8 cellular contexts compared by ENCODE assay signal in the genomic region with DNA sequence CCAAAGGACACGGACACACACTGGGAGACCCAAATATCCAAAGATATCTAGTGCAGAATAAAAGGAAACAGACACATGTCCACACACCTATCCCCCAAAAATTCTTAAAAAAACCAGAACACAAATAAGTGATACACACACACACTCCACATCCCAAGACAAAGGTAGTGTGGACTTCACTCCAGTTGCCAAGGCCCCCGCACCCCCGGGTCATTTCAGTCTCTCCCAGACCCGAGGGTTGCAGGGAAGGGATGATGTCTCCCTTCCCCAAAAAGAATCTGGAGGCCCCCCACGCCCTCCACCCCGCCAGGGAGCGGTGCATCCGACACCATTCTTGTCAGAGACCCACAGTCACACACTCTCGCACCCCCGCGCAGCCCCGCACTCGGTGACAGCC. TPM values are rescaled to one million over a fixed set of nuclear protein-coding genes. Genes with fewer than 3 reads are reported as not detected.
DNase-seq lines count a peak whose midpoint lies in the region; ATAC-seq, FAIRE-seq and TF ChIP-seq lines count a peak whose summit lies in the region.

No MANE protein-coding gene starts in this region.

- intact Hi-C loops in HCT116 (cut with micrococcal nuclease) (loop anchor here (1.0 kb wide), 1 partner anchor 321 kb away; no protein-coding TSS in a partner anchor), GM12878 (cut with micrococcal nuclease; ENCODE audit: unreplicated experiment) (no loop called here)

- TF ChIP-seq CTCF in HCT116 (IDR thresholded peaks at IDR 0.05 in 2 of 3, conservative IDR thresholded peaks at IDR 0.05 in 1 of 3; ENCODE audit: borderline replicate concordance in 1 of 3, insufficient read depth in 1 of 3, low read depth in 2 of 3, low read length in 2 of 3) (no peak), GM12878 (IDR thresholded peaks at IDR 0.05 in 2 of 3, conservative IDR thresholded peaks at IDR 0.05 in 1 of 3; ENCODE audit: control insufficient read depth in 2 of 3, extremely low read depth in 1 of 3, insufficient read depth in 1 of 3, low read depth in 3 of 3, low read length in 3 of 3) (no peak)

- no peak overlapping the region for H3K23ac ChIP-seq in mesendoderm (ENCODE audit: low read length)

- H4K5ac ChIP-seq in mesendoderm (ENCODE audit: low read length) = no peak overlapping the region

- CTCF ChIA-PET in HCT116 (lab: Charles Lee) = no interaction called here
- CTCF ChIA-PET in GM12878 (lab: Yijun Ruan, JAX) = no interaction called here

- no peak for TF ChIP-seq RAD21 in HCT116 (IDR thresholded peaks at IDR 0.05; ENCODE audit: low read depth)
- no peak for TF ChIP-seq RAD21 in GM12878 (IDR thresholded peaks at IDR 0.05; ENCODE audit: insufficient read depth, low read depth, low read length)

- SMC1A ChIA-PET in GM12878 (lab: Charles Lee; ENCODE audit: uncharacterized antibody, unreplicated experiment) = no interaction called here

- POLR2A ChIA-PET in HCT116 (lab: Charles Lee) = no interaction called here
- POLR2A ChIA-PET in GM12878 (lab: Charles Lee) = no interaction called here

- H2AFZ ChIP-seq in ACC112 (ENCODE audit: low read length, unreplicated experiment) = peak overlapping the region; percentile 75
- peak overlapping the region; percentile 45 for H2AFZ ChIP-seq in HCT116 (ENCODE audit: low read depth, low read length, poor library complexity, severe bottlenecking)
- H2AFZ ChIP-seq in GM12878 (ENCODE audit: control insufficient read depth, low read depth, low read length) = peak overlapping the region; percentile 59

- H3K56ac ChIP-seq in mesendoderm (ENCODE audit: low read length) = peak overlapping the region; percentile 74

- no peaks in the 10 kb centered on the region for H3K79me1 ChIP-seq in mesendoderm (ENCODE audit: low read length)

- no peaks in the 10 kb centered on the region for H4K20me1 ChIP-seq in HCT116 (ENCODE audit: insufficient read depth)
- no peaks in the 10 kb centered on the region for H4K20me1 ChIP-seq in GM12878 (ENCODE audit: control insufficient read depth, insufficient read depth)

- H3K4me1 ChIP-seq in ACC112 (ENCODE audit: control insufficient read depth, insufficient read depth, low read length, unreplicated experiment) (peaks cover 7% of the 10 kb centered on the region), HCT116 (ENCODE audit: control insufficient read depth in 1 of 2, insufficient read depth in 2 of 2, low read length in 2 of 2) (peaks cover 7 to 38% of the 10 kb centered on the region in 2 experiments; a peak in 3 of 4 replicates), GM12878 (ENCODE audit: control insufficient read depth, insufficient read depth, low read length) (0 out of 2 replicates have a peak, but pooled peaks cover 4% of the 10 kb centered on the region), mesendoderm (ENCODE audit: control insufficient read depth, low read depth, low read length) (peaks cover 2% of the 10 kb centered on the region)

- no peak for DNase-seq in HCT116 (ENCODE audit: low read depth, low spot score)
- DNase-seq in GM12878 (ENCODE audit: low read depth, low spot score) = no peak
- DNase-seq in mesendoderm = no peak
- no peak for DNase-seq in NCI-H2107 (lab: John Stamatoyannopoulos, UW)
- DNase-seq in dermis blood vessel endothelial cell = no peak
- DNase-seq in middle frontal gyrus (ENCODE audit: extremely low spot score, low spot score) = no peak

- H3K79me2 ChIP-seq in ACC112 (ENCODE audit: control insufficient read depth, insufficient read depth, low read length, unreplicated experiment) (no peaks in the 10 kb centered on the region), HCT116 (ENCODE audit: insufficient read depth, low read length) (no peaks in the 10 kb centered on the region), GM12878 (ENCODE audit: control insufficient read depth, insufficient read depth, low read length) (no peaks in the 10 kb centered on the region), mesendoderm (ENCODE audit: control insufficient read depth, insufficient read depth, low read length) (no peaks in the 10 kb centered on the region)

- peak; percentile 18 for FAIRE-seq in GM12878 (lab: Jason Lieb, UNC)

- in situ Hi-C loops in GM12878 (cut with MboI) = no loop called here

- H3K4me3 ChIP-seq in ACC112 (ENCODE audit: low read depth, low read length) = peak overlapping the region; percentile 81
- peak overlapping the region; percentile 60 to 62 for H3K4me3 ChIP-seq in HCT116 (replicated peaks in 1 of 2; ENCODE audit: low read depth in 1 of 2, low read length in 2 of 2)
- H3K4me3 ChIP-seq in GM12878 = peak overlapping the region; percentile 89
- H3K4me3 ChIP-seq in mesendoderm (ENCODE audit: low read length) = peak overlapping the region; percentile 30

- no peak overlapping the region for H4K8ac ChIP-seq in mesendoderm (ENCODE audit: low read depth, low read length)

- BruUV-seq in HCT116 (replicated peaks; lab: Mats Ljungman, UMichigan) (no TSS peak), GM12878 (replicated peaks; lab: Mats Ljungman, UMichigan) (no TSS peak)

- no peaks in the 10 kb centered on the region for H3K9me2 ChIP-seq in HCT116 (ENCODE audit: insufficient read depth)

- H3K4ac ChIP-seq in mesendoderm (ENCODE audit: low read depth, low read length) = no peak overlapping the region

- H2BK15ac ChIP-seq in mesendoderm (replicated peaks; ENCODE audit: low read depth) = no peak overlapping the region

- no peak for ATAC-seq in HCT116
- no peak for ATAC-seq in GM12878
- ATAC-seq in GM21381 (IDR thresholded peaks at IDR 0.05; ENCODE audit: unreplicated experiment) = no peak

- H3K27ac ChIP-seq in ACC112 (ENCODE audit: low read depth, low read length) (no peak overlapping the region), HCT116 (ENCODE audit: low read depth, low read length) (no peak overlapping the region), GM12878 (ENCODE audit: control insufficient read depth, insufficient read depth) (no peak overlapping the region), mesendoderm (ENCODE audit: low read depth, low read length) (no peak overlapping the region)

- no peaks in the 10 kb centered on the region for H3K36me3 ChIP-seq in ACC112 (ENCODE audit: insufficient read depth, low read length)
- H3K36me3 ChIP-seq in HCT116 (ENCODE audit: control insufficient read depth in 1 of 2, insufficient read depth in 2 of 2, low read length in 2 of 2) = no peaks in the 10 kb centered on the region
- H3K36me3 ChIP-seq in GM12878 (ENCODE audit: control insufficient read depth in 2 of 2, insufficient read depth in 2 of 2, low read length in 1 of 2) = no peaks in the 10 kb centered on the region
- H3K36me3 ChIP-seq in mesendoderm (ENCODE audit: control insufficient read depth, insufficient read depth, low read length) = no peaks in the 10 kb centered on the region

- H3K27me3 ChIP-seq in ACC112 (ENCODE audit: insufficient read depth, low read length) (no peaks in the 10 kb centered on the region), HCT116 (ENCODE audit: insufficient read depth, low read length) (no peaks in the 10 kb centered on the region), GM12878 (replicated peaks in 1 of 2; ENCODE audit: control insufficient read depth in 2 of 2, insufficient read depth in 2 of 2, low read length in 1 of 2) (peaks cover 4 to 7% of the 10 kb centered on the region in 2 experiments; a peak in 3 of 4 replicates), mesendoderm (ENCODE audit: insufficient read depth, low read length, poor library complexity) (no peaks in the 10 kb centered on the region)

- no peak overlapping the region for H2BK120ac ChIP-seq in mesendoderm (ENCODE audit: low read depth, low read length)

- WGBS in GM12878 (ENCODE audit: insufficient coverage, insufficient replicate concordance, low lambda C conversion rate, missing lambda C conversion rate) = 5% methylated on average over 12 of the region's 13 CpGs
- no CpG with 5 or more reads among the region's 13 CpGs for WGBS in mesendoderm (ENCODE audit: extremely low coverage, insufficient coverage, low lambda C conversion rate)

- H2BK5ac ChIP-seq in mesendoderm (ENCODE audit: low read length) = no peak overlapping the region

- TF ChIP-seq POLR2A in HCT116 (IDR thresholded peaks at IDR 0.05; ENCODE audit: borderline replicate concordance, extremely low read depth, insufficient read depth, insufficient read length) (no peak), GM12878 (IDR thresholded peaks at IDR 0.05; ENCODE audit: low read depth, low read length) (no peak)

- RAD21 ChIA-PET in HCT116 (lab: Charles Lee; ENCODE audit: low non-redundant PET in 1 of 2, low total read pairs in 2 of 2, uncharacterized antibody in 2 of 2, unreplicated experiment in 2 of 2) = no interaction called here
- RAD21 ChIA-PET in GM12878 (lab: Charles Lee; ENCODE audit: unreplicated experiment) = no interaction called here

- H3K9ac ChIP-seq in HCT116 (ENCODE audit: low read length) = peak overlapping the region; percentile 61
- peak overlapping the region; percentile 50; the same call in 1 of the 2 replicates for H3K9ac ChIP-seq in GM12878 (ENCODE audit: control insufficient read depth, insufficient read depth, low read length)
- H3K9ac ChIP-seq in mesendoderm (ENCODE audit: low read length) = peak overlapping the region; percentile 59

- H3K4me2 ChIP-seq in HCT116 (ENCODE audit: low read length) = peak overlapping the region; percentile 87
- H3K4me2 ChIP-seq in GM12878 (ENCODE audit: control insufficient read depth, insufficient read depth) = peak overlapping the region; percentile 72
- peak overlapping the region; percentile 57 for H3K4me2 ChIP-seq in mesendoderm (ENCODE audit: low read length)

- no peak overlapping the region for H3K18ac ChIP-seq in mesendoderm (ENCODE audit: low read length)

- H2AK5ac ChIP-seq in mesendoderm (ENCODE audit: low read length) = no peak overlapping the region

- no peak for TF ChIP-seq EP300 in GM12878 (IDR thresholded peaks at IDR 0.05; ENCODE audit: borderline replicate concordance in 1 of 2, control insufficient read depth in 1 of 2, low read depth in 2 of 2, low read length in 2 of 2)

- no peaks in the 10 kb centered on the region for H3K9me3 ChIP-seq in HCT116 (ENCODE audit: control insufficient read depth in 1 of 2, insufficient read depth in 1 of 2, low read depth in 1 of 2, low read length in 2 of 2)
- no peaks in the 10 kb centered on the region for H3K9me3 ChIP-seq in GM12878 (replicated peaks; ENCODE audit: control insufficient read depth, insufficient read depth, low read length)

RNA-seq across cellular contexts. Expression of a gene that starts 0.4 kb away (rescaled TPM):
- total RNA-seq in HCT116 (2021; ENCODE audit: unreplicated experiment) (9.7 TPM), GM12878 (2014; rRNA removed) (1.7 and 2.4 TPM in 2 replicates), GM12878 (2014; rRNA removed; fragmentation: Illumina TruSeq; extraction: Trizol) (1.6 and 2.3 TPM in 2 replicates), GM12878 (2021) (3.8 and 4.0 TPM in 2 replicates), dermis blood vessel endothelial cell (0.34 and 0.47 TPM in 2 replicates)
- polyA plus RNA-seq in HCT116 (2012) = 4.6 and 6.6 TPM in 2 replicates
- total RNA-seq in GM12878 (2013; cell fraction: nucleolus; rRNA removed) = 1.0 and 2.1 TPM in 2 replicates
- polyA plus RNA-seq in GM12878 (2011; ENCODE audit: low read depth) = 0.38 TPM
- polyA plus RNA-seq in GM12878 (2011; rRNA removed) (0.30 and 0.65 TPM in 2 replicates), GM12878 (2014; fragmentation: Illumina TruSeq; extraction: Trizol) (1.1 and 2.2 TPM in 2 replicates), GM12878 (2014; fragmentation: Nextera tagmentation; extraction: Ambion mirVana) (under 1 TPM; 0.11 to 0.18 TPM), GM12878 (2014; rRNA removed) (4.3 and 4.9 TPM in 2 replicates), GM12878 (2016; fragmentation: Nextera tagmentation; extraction: Ambion mirVana) (1 to 10 TPM; 4.0 to 4.2 TPM)
- 1.4 and 2.4 TPM in 2 replicates for polyA plus RNA-seq in GM12878 (2011; cell fraction: cytosol; rRNA removed)
- polyA plus RNA-seq in GM12878 (2011; cell fraction: nucleus; rRNA removed) = 1.9 and 3.6 TPM in 2 replicates
- polyA plus RNA-seq in GM12878 (2012) = 1.4 and 1.9 TPM in 2 replicates
- 0.37 and 2.0 TPM in 2 replicates for polyA minus RNA-seq in GM12878 (2011; rRNA and poly(A)+ RNA removed)
- 0.62 and 1.3 TPM in 2 replicates for polyA minus RNA-seq in GM12878 (2011; cell fraction: cytosol; rRNA and poly(A)+ RNA removed)
- polyA minus RNA-seq in GM12878 (2011; cell fraction: nucleus; rRNA and poly(A)+ RNA removed) = 0.36 and 1.1 TPM in 2 replicates
- polyA plus RNA-seq in mesendoderm (2013, experiment 1 of 2) = 4.1 TPM
- 3.6 TPM for polyA plus RNA-seq in mesendoderm (2013, experiment 2 of 2)

RNA-seq across cellular contexts. Expression of a gene that starts 32.6 kb away (rescaled TPM):
- total RNA-seq in HCT116 (2021; ENCODE audit: unreplicated experiment) (0.84 TPM), GM12878 (2014; rRNA removed) (not detected in 2 replicates), GM12878 (2014; rRNA removed; fragmentation: Illumina TruSeq; extraction: Trizol) (not detected in 2 replicates), GM12878 (2021) (not detected in 2 replicates), dermis blood vessel endothelial cell (4.1 TPM in 2 replicates)
- not detected in 2 replicates for polyA plus RNA-seq in HCT116 (2012)
- total RNA-seq in GM12878 (2013; cell fraction: nucleolus; rRNA removed) = not detected in 2 replicates
- polyA plus RNA-seq in GM12878 (2011; ENCODE audit: low read depth) = not detected
- polyA plus RNA-seq in GM12878 (2011; rRNA removed) (not detected in 2 replicates), GM12878 (2014; fragmentation: Illumina TruSeq; extraction: Trizol) (not detected in 2 replicates), GM12878 (2014; fragmentation: Nextera tagmentation; extraction: Ambion mirVana) (not detected), GM12878 (2014; rRNA removed) (not detected in 2 replicates), GM12878 (2016; fragmentation: Nextera tagmentation; extraction: Ambion mirVana) (not detected)
- polyA plus RNA-seq in GM12878 (2011; cell fraction: cytosol; rRNA removed) = not detected in 2 replicates
- not detected in 2 replicates for polyA plus RNA-seq in GM12878 (2011; cell fraction: nucleus; rRNA removed)
- polyA plus RNA-seq in GM12878 (2012) = not detected in 2 replicates
- polyA minus RNA-seq in GM12878 (2011; rRNA and poly(A)+ RNA removed) = not detected in 2 replicates
- polyA minus RNA-seq in GM12878 (2011; cell fraction: cytosol; rRNA and poly(A)+ RNA removed) = not detected in 2 replicates
- not detected in 2 replicates for polyA minus RNA-seq in GM12878 (2011; cell fraction: nucleus; rRNA and poly(A)+ RNA removed)
- polyA plus RNA-seq in mesendoderm (2013, experiment 1 of 2) = 11.3 TPM
- 10.1 TPM for polyA plus RNA-seq in mesendoderm (2013, experiment 2 of 2)

RNA-seq across cellular contexts. Expression of a gene that starts 40.8 kb away (rescaled TPM):
- total RNA-seq in HCT116 (2021; ENCODE audit: unreplicated experiment) (500 TPM), GM12878 (2014; rRNA removed) (17.8 and 27.0 TPM in 2 replicates), GM12878 (2014; rRNA removed; fragmentation: Illumina TruSeq; extraction: Trizol) (17.3 and 17.5 TPM in 2 replicates), GM12878 (2021) (18.8 and 25.8 TPM in 2 replicates), dermis blood vessel endothelial cell (25.9 and 34.5 TPM in 2 replicates)
- 492 and 532 TPM in 2 replicates for polyA plus RNA-seq in HCT116 (2012)
- total RNA-seq in GM12878 (2013; cell fraction: nucleolus; rRNA removed) = 3.9 and 5.4 TPM in 2 replicates
- polyA plus RNA-seq in GM12878 (2011; ENCODE audit: low read depth) = 7.5 TPM
- polyA plus RNA-seq in GM12878 (2011; rRNA removed) (0.15 and 0.27 TPM in 2 replicates), GM12878 (2014; fragmentation: Illumina TruSeq; extraction: Trizol) (6.9 and 14.1 TPM in 2 replicates), GM12878 (2014; fragmentation: Nextera tagmentation; extraction: Ambion mirVana) (10 to 100 TPM in 1 of 2 experiments, 1 to 10 TPM in 1; 6.5 to 10.2 TPM), GM12878 (2014; rRNA removed) (19.8 and 22.6 TPM in 2 replicates), GM12878 (2016; fragmentation: Nextera tagmentation; extraction: Ambion mirVana) (10 to 100 TPM; 22.2 to 26.5 TPM)
- polyA plus RNA-seq in GM12878 (2011; cell fraction: cytosol; rRNA removed) = 0.21 and 0.64 TPM in 2 replicates
- polyA plus RNA-seq in GM12878 (2011; cell fraction: nucleus; rRNA removed) = 0.49 TPM in 1 of 2 replicates, not detected in the other
- polyA plus RNA-seq in GM12878 (2012) = 10.9 and 14.1 TPM in 2 replicates
- polyA minus RNA-seq in GM12878 (2011; rRNA and poly(A)+ RNA removed) = 0.44 TPM in 1 of 2 replicates, not detected in the other
- polyA minus RNA-seq in GM12878 (2011; cell fraction: cytosol; rRNA and poly(A)+ RNA removed) = not detected in 2 replicates
- not detected in 2 replicates for polyA minus RNA-seq in GM12878 (2011; cell fraction: nucleus; rRNA and poly(A)+ RNA removed)
- polyA plus RNA-seq in mesendoderm (2013, experiment 1 of 2) = 134 TPM
- 134 TPM for polyA plus RNA-seq in mesendoderm (2013, experiment 2 of 2)

Comparison
In these comparisons a context has a peak if more than half of its experiments do, and no peak if none do; other contexts are left out.
1. H3K4me3 ChIP-seq: peak in every context shown above with its lines; median percentile 89 in GM12878; 81 in ACC112; 61 in HCT116; 30 in mesendoderm.
2. RNA of a gene that starts 40.8 kb away (total RNA-seq): 500 TPM in HCT116 (single experiment); 25.9 to 34.5 TPM in dermis blood vessel endothelial cell and 3.9 to 27.0 TPM in GM12878; every median in the first group is over 10 times any median in the second.
3. Peak in every context shown above with its lines, with median percentiles within 50 percentile points of each other: H2AFZ ChIP-seq, H3K4me2 ChIP-seq and H3K9ac ChIP-seq.